ENCODE assay signal across 7 cellular contexts in the genomic region with DNA sequence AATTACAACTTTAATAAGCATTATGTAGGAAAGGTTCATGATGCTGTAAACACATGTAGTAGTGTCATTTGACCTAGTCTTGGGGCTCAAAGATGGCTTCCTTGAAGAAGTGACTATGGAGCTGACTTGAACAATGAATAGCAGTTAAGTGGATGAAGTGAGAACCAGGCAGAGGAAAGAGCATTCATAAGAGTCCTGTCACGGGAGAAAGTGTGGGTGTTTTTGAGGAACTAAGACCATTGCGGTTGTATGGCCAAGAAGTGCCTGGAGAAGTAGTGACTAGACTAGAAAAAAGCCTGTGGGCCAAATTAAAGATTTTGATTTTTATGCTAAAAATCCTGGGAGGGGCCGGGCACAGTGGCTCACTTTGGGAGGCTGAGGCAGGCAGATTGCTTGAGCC. TPM values are rescaled to one million over a fixed set of nuclear protein-coding genes. Genes with fewer than 3 reads are reported as not detected.
DNase-seq lines count a peak whose midpoint lies in the region; ATAC-seq lines count a peak whose summit lies in the region.

No MANE protein-coding gene starts in this region.

- ATAC-seq in GM19043 (IDR thresholded peaks at IDR 0.05; ENCODE audit: low read depth, unreplicated experiment) (peak; percentile 84), HG02759 (IDR thresholded peaks at IDR 0.05; ENCODE audit: unreplicated experiment) (peak; percentile 72), sciatic nerve (peak; percentile 64)

- intact Hi-C loops in sciatic nerve (cut with DNase I): no loop called here

- DNase-seq in MV-4-11 (lab: John Stamatoyannopoulos, UW) (peak; percentile 96), sciatic nerve (ENCODE audit: low spot score) (no peak), superior temporal gyrus (ENCODE audit: extremely low spot score) (no peak), NCI-H2171 treated with DMSO at 0.1 percent for 48 hours (lab: John Stamatoyannopoulos, UW) (no peak), kidney tubule cell (ENCODE audit: low spot score) (no peak)

RNA-seq across cellular contexts. Expression of gene IL18BP, which starts 7.2 kb away (rescaled TPM):
- 13.5 TPM for total RNA-seq in sciatic nerve
